ENCODE assay signal across 2 cellular contexts in genomic region chr16:67992661-67993206, GRCh38.
TF ChIP-seq lines count a peak whose summit lies in the region.

No MANE protein-coding gene starts in this region.

TF ChIP-seq in endothelial cell of umbilical vein, 7 proteins besides CTCF, POLR2A, EP300 and RAD21:
- TF ChIP-seq JUN (IDR thresholded peaks at IDR 0.05; ENCODE audit: borderline replicate concordance, insufficient read depth, insufficient read length, low read depth) (no peak), MAX (IDR thresholded peaks at IDR 0.05; ENCODE audit: insufficient read depth, insufficient read length) (no peak), EZH2 (IDR thresholded peaks at IDR 0.05; ENCODE audit: borderline replicate concordance, low read depth, low read length, severe bottlenecking) (no peak), FOS (IDR thresholded peaks at IDR 0.05; ENCODE audit: borderline replicate concordance, insufficient read depth, low read length) (no peak), GATA2 (IDR thresholded peaks at IDR 0.05; ENCODE audit: insufficient read depth, insufficient read length, low read depth, low read length) (no peak), MYC (IDR thresholded peaks at IDR 0.05; ENCODE audit: low read depth, low read length) (no peak), POLR2AphosphoS5 (IDR thresholded peaks at IDR 0.05; ENCODE audit: insufficient read depth, low read depth, low read length) (no peak)

TF ChIP-seq in GM12891, 5 proteins besides CTCF, POLR2A, EP300 and RAD21:
- TF ChIP-seq POU2F2 (IDR thresholded peaks at IDR 0.05; ENCODE audit: low read depth, low read length) = no peak
- TF ChIP-seq TAF1 (IDR thresholded peaks at IDR 0.05; ENCODE audit: low read depth, low read length) = no peak
- TF ChIP-seq SPI1 (IDR thresholded peaks at IDR 0.05; ENCODE audit: low read depth, low read length) = no peak
- TF ChIP-seq PAX5 (IDR thresholded peaks at IDR 0.05; ENCODE audit: insufficient read depth, low read length, severe bottlenecking) = no peak
- TF ChIP-seq POLR2AphosphoS5 (IDR thresholded peaks at IDR 0.05; ENCODE audit: low read depth, low read length) = no peak
